In genomic region chr2:23386422-23387220, GRCh38 we compare ENCODE assay signal across 8 cellular contexts. TPM values are rescaled to one million over a fixed set of nuclear protein-coding genes. Genes with fewer than 3 reads are reported as not detected.
DNase-seq lines count a peak whose midpoint lies in the region; ATAC-seq and TF ChIP-seq lines count a peak whose summit lies in the region.

No MANE protein-coding gene starts in this region.

- intact Hi-C loops in dorsolateral prefrontal cortex (cut with DNase I): loop anchor here in 1 of 2 donors (10.0 kb wide), 1 partner anchor 178 kb away; no protein-coding TSS in a partner anchor
- intact Hi-C loops in tibial artery (cut with DNase I; ENCODE audit: low total_unique reads): loop anchor here (5.0 to 10.0 kb wide), 2 partner anchors 111 to 238 kb away; no protein-coding TSS in a partner anchor

- H3K36me3 ChIP-seq in RWPE2 (ENCODE audit: low read depth): no peaks in the 10 kb centered on the region
- H3K36me3 ChIP-seq in tibial artery: no peaks in the 10 kb centered on the region

- TF ChIP-seq CTCF in RWPE2 (IDR thresholded peaks at IDR 0.05; ENCODE audit: poor library complexity, severe bottlenecking) (no peak), dorsolateral prefrontal cortex (IDR thresholded peaks at IDR 0.05 in 54 of 56, conservative IDR thresholded peaks at IDR 0.05 in 2 of 56; ENCODE audit: low read depth in 1 of 56, partially characterized antibody in 56 of 56) (no peak), tibial artery (IDR thresholded peaks at IDR 0.05) (no peak)

- no peaks in the 10 kb centered on the region for H3K27me3 ChIP-seq in RWPE2 (ENCODE audit: insufficient read depth, poor library complexity, severe bottlenecking)
- H3K27me3 ChIP-seq in dorsolateral prefrontal cortex: peaks cover 0 to 46% (median 5%) of the 10 kb centered on the region in 45 donors
- no peaks in the 10 kb centered on the region for H3K27me3 ChIP-seq in tibial artery

- no peak overlapping the region for H3K27ac ChIP-seq in RWPE2 (ENCODE audit: poor library complexity, severe bottlenecking)
- peak overlapping the region in 42 of 59 donors; percentile 1 to 91 (median 68) for H3K27ac ChIP-seq in dorsolateral prefrontal cortex
- peak overlapping the region; percentile 83 to 85 for H3K27ac ChIP-seq in tibial artery

- ATAC-seq in RWPE2 (ENCODE audit: low read depth): peak; percentile 35

- H3K9me3 ChIP-seq in RWPE2 (ENCODE audit: severe bottlenecking): no peaks in the 10 kb centered on the region
- no peaks in the 10 kb centered on the region for H3K9me3 ChIP-seq in tibial artery

- H3K4me3 ChIP-seq in RWPE2 (ENCODE audit: severe bottlenecking): peak overlapping the region; percentile 94
- peak overlapping the region; percentile 49 to 81 (median 69) for H3K4me3 ChIP-seq in dorsolateral prefrontal cortex
- peak overlapping the region; percentile 61 to 75 for H3K4me3 ChIP-seq in tibial artery

- DNase-seq in stimulated activated CD4-positive, alpha-beta T cell treated with anti-CD3 and anti-CD28 coated beads, Interleukin-12 subunit alpha, Interleukin-12 subunit beta, amount 100 ng/mL, for 4 hours: peak; percentile 32
- DNase-seq in stimulated activated CD4-positive, alpha-beta T cell treated with anti-CD3 and anti-CD28 coated beads, Interleukin-1b, Interleukin-23, amount 100 ng/mL, for 48 hours: no peak
- no peak for DNase-seq in RWPE2 (ENCODE audit: low spot score)
- DNase-seq in dorsolateral prefrontal cortex: peak in 8 of 10 donors; percentile 26 to 70 (median 48)
- DNase-seq in lung microvascular endothelial cell (ENCODE audit: low read depth in 2 of 2): peak; percentile 29 to 43
- DNase-seq in tibial artery: peak; percentile 39 to 73
- no peak for DNase-seq in NCI-H2029 (lab: John Stamatoyannopoulos, UW)
- DNase-seq in NCI-H1436 (lab: John Stamatoyannopoulos, UW): no peak

- H3K4me1 ChIP-seq in RWPE2 (ENCODE audit: insufficient read depth, poor library complexity, severe bottlenecking) (peaks cover under 1% of the 10 kb centered on the region), tibial artery (peaks cover 0 to 11% (median 3%) of the 10 kb centered on the region in 4 donors)

RNA-seq across cellular contexts. Expression of gene KLHL29, which starts 1.6 kb away (rescaled TPM):
- total RNA-seq in dorsolateral prefrontal cortex: 10 to 100 TPM in 119 of 120 experiments, 1 to 10 TPM in 1; 6.7 to 37.3 (median 23.6) TPM
- 1.5 and 3.4 TPM in 2 replicates for total RNA-seq in lung microvascular endothelial cell

Comparison
In these comparisons a context has a peak if more than half of its experiments do, and no peak if none do; other contexts are left out.
1. DNase-seq: peak in stimulated activated CD4-positive, alpha-beta T cell treated with anti-CD3 and anti-CD28 coated beads, Interleukin-12 subunit alpha, Interleukin-12 subunit beta, amount 100 ng/mL, for 4 hours (single experiment), dorsolateral prefrontal cortex (8 of 10), lung microvascular endothelial cell (2 of 2) and tibial artery (2 of 2); none in stimulated activated CD4-positive, alpha-beta T cell treated with anti-CD3 and anti-CD28 coated beads, Interleukin-1b, Interleukin-23, amount 100 ng/mL, for 48 hours (single experiment), RWPE2 (single experiment), NCI-H2029 (single experiment) and NCI-H1436 (single experiment).
2. Peak in every context shown above with its lines, with median percentiles within 50 percentile points of each other: H3K4me3 ChIP-seq.